8 cellular contexts compared by ENCODE assay signal in the genomic region with DNA sequence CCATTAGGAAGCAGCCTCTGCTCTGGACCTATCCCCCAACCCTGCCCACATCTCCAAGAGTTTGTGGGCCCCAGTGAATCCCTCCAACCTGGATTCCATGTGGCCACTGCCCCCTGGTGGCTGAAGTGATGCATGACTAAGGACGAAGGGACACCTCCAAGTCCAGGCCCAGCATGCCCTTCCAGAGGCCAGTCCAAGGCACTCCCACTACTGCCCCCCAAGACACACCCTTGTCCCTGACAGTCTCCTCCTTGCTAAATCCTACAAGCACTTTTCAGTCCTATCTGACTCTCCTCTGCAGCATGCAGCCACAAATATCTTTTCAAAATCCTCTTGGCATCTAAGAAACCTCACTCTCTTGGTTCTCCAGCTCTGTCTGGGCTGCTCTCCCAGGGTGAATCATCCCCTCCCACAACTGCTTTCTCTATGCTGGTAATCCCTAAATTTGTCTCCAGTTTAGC. TPM values are rescaled to one million over a fixed set of nuclear protein-coding genes. Genes with fewer than 3 reads are reported as not detected.
DNase-seq lines count a peak whose midpoint lies in the region; ATAC-seq and TF ChIP-seq lines count a peak whose summit lies in the region.

No MANE protein-coding gene starts in this region.

- H3K4me1 ChIP-seq in BLaER1 (peaks cover 35% of the 10 kb centered on the region), HCT116 (ENCODE audit: control insufficient read depth in 1 of 2, insufficient read depth in 2 of 2, low read length in 2 of 2) (peaks cover 0 to 6% of the 10 kb centered on the region in 2 experiments; a peak in 1 of 4 replicates)
- peaks cover 22% of the 10 kb centered on the region for H3K4me1 ChIP-seq in effector memory CD4-positive, alpha-beta T cell (ENCODE audit: control insufficient read depth, insufficient read depth, low read length, poor library complexity, severe bottlenecking)

- RAD21 ChIA-PET in HCT116 (lab: Charles Lee; ENCODE audit: low non-redundant PET in 1 of 2, low total read pairs in 2 of 2, uncharacterized antibody in 2 of 2, unreplicated experiment in 2 of 2): interaction anchor here in 1 of 2 experiments (0.7 kb wide), 1 partner anchor 52 kb away, joined by 3 read pairs; no protein-coding TSS in a partner anchor

- no peaks in the 10 kb centered on the region for H3K9me2 ChIP-seq in HCT116 (ENCODE audit: insufficient read depth)

- H4K20me1 ChIP-seq in BLaER1 (no peaks in the 10 kb centered on the region), HCT116 (ENCODE audit: insufficient read depth) (no peaks in the 10 kb centered on the region)

- H3K4me2 ChIP-seq in BLaER1: peak overlapping the region; percentile 70
- no peak overlapping the region for H3K4me2 ChIP-seq in HCT116 (ENCODE audit: low read length)

- H3K27me3 ChIP-seq in BLaER1: peaks cover 11% of the 10 kb centered on the region
- peaks cover 10% of the 10 kb centered on the region; the same call in 1 of the 2 replicates for H3K27me3 ChIP-seq in HCT116 (ENCODE audit: insufficient read depth, low read length)
- H3K27me3 ChIP-seq in effector memory CD4-positive, alpha-beta T cell (replicated peaks; ENCODE audit: control insufficient read depth, insufficient read depth, low read length, poor library complexity, severe bottlenecking): no peaks in the 10 kb centered on the region

- H3K27ac ChIP-seq in BLaER1 (no peak overlapping the region), HCT116 (ENCODE audit: low read depth, low read length) (no peak overlapping the region)
- no peak overlapping the region for H3K27ac ChIP-seq in effector memory CD4-positive, alpha-beta T cell (ENCODE audit: insufficient read depth, low read length, poor library complexity, severe bottlenecking)

- H2AFZ ChIP-seq in HCT116 (ENCODE audit: low read depth, low read length, poor library complexity, severe bottlenecking): no peak overlapping the region

- H3K79me2 ChIP-seq in HCT116 (ENCODE audit: insufficient read depth, low read length): no peaks in the 10 kb centered on the region

- no peaks in the 10 kb centered on the region for H3K36me3 Mint-ChIP-seq in activated CD8-positive, alpha-beta T cell treated with anti-CD3 and anti-CD28 coated beads, Interleukin-2, amount 10 ng/mL, durations not matched to agents 7 days and 5 days (ENCODE audit: low read depth)

- TF ChIP-seq RAD21 in HCT116 (IDR thresholded peaks at IDR 0.05; ENCODE audit: low read depth): peak; percentile 80

- H3K9me3 Mint-ChIP-seq in activated CD8-positive, alpha-beta T cell treated with anti-CD3 and anti-CD28 coated beads, Interleukin-2, amount 10 ng/mL, durations not matched to agents 7 days and 5 days (ENCODE audit: insufficient read depth): no peaks in the 10 kb centered on the region

- H3K4me3 ChIP-seq in BLaER1: no peak overlapping the region
- H3K4me3 ChIP-seq in HCT116 (replicated peaks in 1 of 2; ENCODE audit: low read depth in 1 of 2, low read length in 2 of 2): no peak overlapping the region
- no peak overlapping the region for H3K4me3 ChIP-seq in effector memory CD4-positive, alpha-beta T cell (ENCODE audit: insufficient read depth, low read depth, low read length, poor library complexity, severe bottlenecking)

- peak overlapping the region; percentile 65 for H3K27ac Mint-ChIP-seq in activated CD8-positive, alpha-beta T cell treated with anti-CD3 and anti-CD28 coated beads, Interleukin-2, amount 10 ng/mL, durations not matched to agents 7 days and 5 days

- intact Hi-C loops in HCT116 (cut with micrococcal nuclease): loop anchor here (1.0 kb wide), 2 partner anchors 51 to 76 kb away; no protein-coding TSS in a partner anchor

- peaks cover 36% of the 10 kb centered on the region for H3K4me1 Mint-ChIP-seq in activated CD8-positive, alpha-beta T cell treated with anti-CD3 and anti-CD28 coated beads, Interleukin-2, amount 10 ng/mL, durations not matched to agents 7 days and 5 days (ENCODE audit: low read depth)

- H3K36me3 ChIP-seq in BLaER1 (no peaks in the 10 kb centered on the region), HCT116 (ENCODE audit: control insufficient read depth in 1 of 2, insufficient read depth in 2 of 2, low read length in 2 of 2) (no peaks in the 10 kb centered on the region)
- H3K36me3 ChIP-seq in effector memory CD4-positive, alpha-beta T cell (ENCODE audit: control insufficient read depth, insufficient read depth, low read length): no peaks in the 10 kb centered on the region

- H3K9me3 ChIP-seq in BLaER1: no peaks in the 10 kb centered on the region
- no peaks in the 10 kb centered on the region for H3K9me3 ChIP-seq in HCT116 (ENCODE audit: control insufficient read depth in 1 of 2, insufficient read depth in 1 of 2, low read depth in 1 of 2, low read length in 2 of 2)
- H3K9me3 ChIP-seq in effector memory CD4-positive, alpha-beta T cell (ENCODE audit: control insufficient read depth, low read length): no peaks in the 10 kb centered on the region

- peaks cover 5% of the 10 kb centered on the region for H3K27me3 Mint-ChIP-seq in activated CD8-positive, alpha-beta T cell treated with anti-CD3 and anti-CD28 coated beads, Interleukin-2, amount 10 ng/mL, durations not matched to agents 7 days and 5 days (ENCODE audit: low read depth)

- peak; percentile 91 to 95 (median 92) for TF ChIP-seq CTCF in HCT116 (IDR thresholded peaks at IDR 0.05 in 2 of 3, conservative IDR thresholded peaks at IDR 0.05 in 1 of 3; ENCODE audit: borderline replicate concordance in 1 of 3, insufficient read depth in 1 of 3, low read depth in 2 of 3, low read length in 2 of 3)

- TF ChIP-seq POLR2A in HCT116 (IDR thresholded peaks at IDR 0.05; ENCODE audit: borderline replicate concordance, extremely low read depth, insufficient read depth, insufficient read length): no peak

- ATAC-seq in HCT116 (peak; percentile 96), GM18502 (IDR thresholded peaks at IDR 0.05; ENCODE audit: poor library complexity, unreplicated experiment) (no peak)
- ATAC-seq in activated CD8-positive, alpha-beta T cell treated with anti-CD3 and anti-CD28 coated beads, Interleukin-2, amount 10 ng/mL, durations not matched to agents 7 days and 5 days: peak; percentile 57

- H3K4me3 Mint-ChIP-seq in activated CD8-positive, alpha-beta T cell treated with anti-CD3 and anti-CD28 coated beads, Interleukin-2, amount 10 ng/mL, durations not matched to agents 7 days and 5 days: no peak overlapping the region

- DNase-seq in HCT116 (ENCODE audit: low read depth, low spot score): peak; percentile 64
- DNase-seq in NCI-H774 (lab: John Stamatoyannopoulos, UW): peak; percentile 68
- DNase-seq in activated CD8-positive, alpha-beta T cell treated with anti-CD3 and anti-CD28 coated beads, Interleukin-2, amount 10 ng/mL, durations not matched to agents 7 days and 5 days: peak; percentile 74
- DNase-seq in effector memory CD4-positive, alpha-beta T cell: peak; percentile 30 to 63 (median 43)
- peak; percentile 82 for DNase-seq in midbrain (lab: John Stamatoyannopoulos, UW)
- peak; percentile 57 for DNase-seq in stimulated activated CD8-positive, alpha-beta memory T cell treated with anti-CD3 and anti-CD28 coated beads, Interleukin-4, amount 100 ng/mL, for 24 hours (ENCODE audit: low read depth)

- POLR2A ChIA-PET in HCT116 (lab: Charles Lee): no interaction called here
- POLR2A ChIA-PET in activated CD8-positive, alpha-beta T cell treated with anti-CD3 and anti-CD28 coated beads, Interleukin-2, amount 10 ng/mL, durations not matched to agents 7 days and 5 days (lab: Charles Lee): interaction anchor here (2.1 kb wide), 1 partner anchor 15 kb away, joined by 9 read pairs; no protein-coding TSS in a partner anchor

- no peak overlapping the region for H3K9ac ChIP-seq in BLaER1
- no peak overlapping the region for H3K9ac ChIP-seq in HCT116 (ENCODE audit: low read length)

- BruUV-seq in HCT116 (replicated peaks; lab: Mats Ljungman, UMichigan): no TSS peak

- CTCF ChIA-PET in HCT116 (lab: Charles Lee): interaction anchor here (0.9 to 1.7 kb wide), 4 partner anchors 8 to 75 kb away, joined by 3 to 8 read pairs (median 5); no protein-coding TSS in a partner anchor
- CTCF ChIA-PET in activated CD8-positive, alpha-beta T cell treated with anti-CD3 and anti-CD28 coated beads, Interleukin-2, amount 10 ng/mL, durations not matched to agents 7 days and 5 days (lab: Charles Lee): interaction anchor here (0.7 to 4.3 kb wide), 25 partner anchors 8 to 149 kb away, joined by 3 to 40 read pairs (median 5); partner anchors contain the start of genes DEDD2, GSK3A, POU2F2 and ZNF526

TF ChIP-seq in HCT116, 20 proteins besides CTCF, POLR2A, EP300 and RAD21 (continues in another document):
- TF ChIP-seq YY1 (IDR thresholded peaks at IDR 0.05; ENCODE audit: extremely low read depth, insufficient replicate concordance, low read depth, low read length): no peak
- no peak for TF ChIP-seq SRF (IDR thresholded peaks at IDR 0.05; ENCODE audit: low read depth)
- TF ChIP-seq, protein P1, sequence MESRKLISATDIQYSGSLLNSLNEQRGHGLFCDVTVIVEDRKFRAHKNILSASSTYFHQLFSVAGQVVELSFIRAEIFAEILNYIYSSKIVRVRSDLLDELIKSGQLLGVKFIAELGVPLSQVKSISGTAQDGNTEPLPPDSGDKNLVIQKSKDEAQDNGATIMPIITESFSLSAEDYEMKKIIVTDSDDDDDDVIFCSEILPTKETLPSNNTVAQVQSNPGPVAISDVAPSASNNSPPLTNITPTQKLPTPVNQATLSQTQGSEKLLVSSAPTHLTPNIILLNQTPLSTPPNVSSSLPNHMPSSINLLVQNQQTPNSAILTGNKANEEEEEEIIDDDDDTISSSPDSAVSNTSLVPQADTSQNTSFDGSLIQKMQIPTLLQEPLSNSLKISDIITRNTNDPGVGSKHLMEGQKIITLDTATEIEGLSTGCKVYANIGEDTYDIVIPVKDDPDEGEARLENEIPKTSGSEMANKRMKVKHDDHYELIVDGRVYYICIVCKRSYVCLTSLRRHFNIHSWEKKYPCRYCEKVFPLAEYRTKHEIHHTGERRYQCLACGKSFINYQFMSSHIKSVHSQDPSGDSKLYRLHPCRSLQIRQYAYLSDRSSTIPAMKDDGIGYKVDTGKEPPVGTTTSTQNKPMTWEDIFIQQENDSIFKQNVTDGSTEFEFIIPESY (IDR thresholded peaks at IDR 0.05; ENCODE audit: extremely low read depth, insufficient replicate concordance, low read length): no peak

RNA-seq across cellular contexts. Expression of gene DEDD2, which starts 33.0 kb away (rescaled TPM):
- 32.7 TPM for total RNA-seq in HCT116 (2021; ENCODE audit: unreplicated experiment)
- polyA plus RNA-seq in HCT116 (2012): 32.8 and 41.3 TPM in 2 replicates
- total RNA-seq in activated CD8-positive, alpha-beta T cell treated with anti-CD3 and anti-CD28 coated beads, Interleukin-2, amount 10 ng/mL, durations not matched to agents 7 days and 5 days: 10 to 100 TPM; 31.8 to 36.0 TPM

RNA-seq across cellular contexts. Expression of gene ZNF526, which starts 35.7 kb away (rescaled TPM):
- 13.1 TPM for total RNA-seq in HCT116 (2021; ENCODE audit: unreplicated experiment)
- polyA plus RNA-seq in HCT116 (2012): 7.1 TPM in 2 replicates
- total RNA-seq in activated CD8-positive, alpha-beta T cell treated with anti-CD3 and anti-CD28 coated beads, Interleukin-2, amount 10 ng/mL, durations not matched to agents 7 days and 5 days: 10 to 100 TPM; 19.5 to 21.5 TPM

RNA-seq across cellular contexts. Expression of gene POU2F2, which starts 52.2 kb away (rescaled TPM):
- 0.89 TPM for total RNA-seq in HCT116 (2021; ENCODE audit: unreplicated experiment)
- polyA plus RNA-seq in HCT116 (2012): 0.44 and 0.56 TPM in 2 replicates
- 10 to 100 TPM; 15.7 to 16.3 TPM for total RNA-seq in activated CD8-positive, alpha-beta T cell treated with anti-CD3 and anti-CD28 coated beads, Interleukin-2, amount 10 ng/mL, durations not matched to agents 7 days and 5 days

RNA-seq across cellular contexts. Expression of gene GSK3A, which starts 58.0 kb away (rescaled TPM):
- total RNA-seq in HCT116 (2021; ENCODE audit: unreplicated experiment): 57.2 TPM
- 58.8 and 65.6 TPM in 2 replicates for polyA plus RNA-seq in HCT116 (2012)
- total RNA-seq in activated CD8-positive, alpha-beta T cell treated with anti-CD3 and anti-CD28 coated beads, Interleukin-2, amount 10 ng/mL, durations not matched to agents 7 days and 5 days: 10 to 100 TPM; 48.2 to 49.0 TPM
